9 cellular contexts compared by ENCODE assay signal in the genomic region with DNA sequence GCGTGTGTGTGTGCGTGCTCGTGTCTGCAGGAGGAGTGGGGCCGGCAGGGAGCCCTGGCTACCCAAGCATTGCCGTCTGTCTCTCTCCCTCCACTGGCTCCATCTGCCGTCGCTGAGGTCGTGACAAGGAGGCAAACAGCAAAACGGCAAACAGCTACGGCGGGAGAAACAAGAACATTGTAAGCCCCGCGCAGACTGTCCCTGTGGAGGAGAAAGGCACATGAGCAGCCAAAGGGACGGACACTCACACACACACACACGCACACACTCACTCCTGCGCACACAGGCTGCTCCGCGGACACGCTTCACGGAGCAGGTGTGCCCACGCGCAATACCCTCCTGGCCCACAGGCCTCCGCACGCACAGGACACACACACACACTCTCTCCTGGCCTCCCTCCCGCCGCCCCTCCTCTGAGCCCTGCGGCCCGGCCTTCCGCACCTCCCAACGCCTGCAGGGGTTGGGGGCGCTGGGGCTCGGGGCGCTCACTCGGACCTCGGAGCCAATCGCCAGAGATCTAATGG. TPM values are rescaled to one million over a fixed set of nuclear protein-coding genes. Genes with fewer than 3 reads are reported as not detected.
DNase-seq lines count a peak whose midpoint lies in the region; ATAC-seq and TF ChIP-seq lines count a peak whose summit lies in the region.
"Had no signal": no experiment of that assay in that cellular context is flagged by ENCODE, and none has a peak within 500 bp of the region (broad histone marks: within the 10 kb centered on the region; RNA-seq: fewer than 3 reads in every experiment).

No MANE protein-coding gene starts in this region.

- no peak overlapping the region for H3K27ac Mint-ChIP-seq in endothelial cell (ENCODE audit: unreplicated experiment)

- H3K4me3 Mint-ChIP-seq in endothelial cell (ENCODE audit: unreplicated experiment) = no peak overlapping the region
- H3K4me3 Mint-ChIP-seq: neural crest cell had no signal

- no peaks in the 10 kb centered on the region for H3K9me3 Mint-ChIP-seq in endothelial cell (ENCODE audit: unreplicated experiment)
- H3K9me3 Mint-ChIP-seq: neural crest cell had no signal

- H3K27ac ChIP-seq in heart left ventricle (peak overlapping the region in 8 of 12 donors; percentile 3 to 73 (median 57)), gastrocnemius medialis (no peak overlapping the region)

- ATAC-seq in HG02642 (IDR thresholded peaks at IDR 0.05; ENCODE audit: poor library complexity, unreplicated experiment) = peak; percentile 28
- peak in 3 of 4 donors; percentile 19 to 23 (median 22) for ATAC-seq in heart left ventricle
- no peak for ATAC-seq in gastrocnemius medialis
- no peak for ATAC-seq in GM21447 (IDR thresholded peaks at IDR 0.05; ENCODE audit: unreplicated experiment)

- intact Hi-C loops in heart left ventricle (cut with DNase I) (loop anchor here in 2 of 10 donors (10.0 kb wide), 2 partner anchors 444 to 454 kb away; no protein-coding TSS in a partner anchor), gastrocnemius medialis (cut with DNase I; ENCODE audit: low total_unique reads) (no loop called here)

- H3K9me3 ChIP-seq in heart left ventricle = no peaks in the 10 kb centered on the region
- H3K9me3 ChIP-seq in gastrocnemius medialis = no peaks in the 10 kb centered on the region

- TF ChIP-seq POLR2A in GM10847 (IDR thresholded peaks at IDR 0.05; ENCODE audit: extremely low read depth, insufficient read length) (peak; percentile 15), heart left ventricle (IDR thresholded peaks at IDR 0.05) (no peak), gastrocnemius medialis (IDR thresholded peaks at IDR 0.05) (no peak)

- H3K4me1 ChIP-seq in heart left ventricle = peaks cover 0 to 33% (median 18%) of the 10 kb centered on the region in 12 donors
- H3K4me1 ChIP-seq in gastrocnemius medialis = peaks cover 0 to 14% of the 10 kb centered on the region in 2 donors

- peaks cover 7% of the 10 kb centered on the region for H3K36me3 Mint-ChIP-seq in endothelial cell (ENCODE audit: low read depth, unreplicated experiment)

- TF ChIP-seq CTCF in WI38 (IDR thresholded peaks at IDR 0.05; ENCODE audit: low read depth, low read length) (no peak), heart left ventricle (IDR thresholded peaks at IDR 0.05) (no peak), gastrocnemius medialis (IDR thresholded peaks at IDR 0.05 in 4 of 5, conservative IDR thresholded peaks at IDR 0.05 in 1 of 5) (no peak), endothelial cell (IDR thresholded peaks at IDR 0.05; ENCODE audit: unreplicated experiment) (no peak)

- peaks cover 0 to 73% (median 14%) of the 10 kb centered on the region in 9 donors for H3K27me3 ChIP-seq in heart left ventricle
- H3K27me3 ChIP-seq in gastrocnemius medialis = peaks cover 17 to 53% (median 45%) of the 10 kb centered on the region in 3 donors

- DNase-seq in heart left ventricle = peak in 3 of 5 donors; percentile 31 to 52 (median 44)
- no peak for DNase-seq in gastrocnemius medialis
- DNase-seq in GM19238 (ENCODE audit: insufficient read length, low spot score) = no peak
- no peak for DNase-seq in endothelial cell (ENCODE audit: low spot score)

- WGBS in heart left ventricle, 4 donors = 3 to 9% (median 4%) methylated on average over 22 to 36 of the region's 36 CpGs

- no peaks in the 10 kb centered on the region for H3K36me3 ChIP-seq in heart left ventricle
- H3K36me3 ChIP-seq in gastrocnemius medialis = no peaks in the 10 kb centered on the region

- H3K4me3 ChIP-seq in WI38 (ENCODE audit: low read depth, low read length) (peak overlapping the region; percentile 38), heart left ventricle (peak overlapping the region; percentile 48 to 72 (median 62)), gastrocnemius medialis (peak overlapping the region; percentile 51 to 67 (median 62))

- in situ Hi-C loops in gastrocnemius medialis (cut with MboI; ENCODE audit: low sequenced_read_pairs in 4 of 4) = no loop called here

- peaks cover 3% of the 10 kb centered on the region for H3K4me1 Mint-ChIP-seq in endothelial cell (ENCODE audit: unreplicated experiment)

- H3K27me3 Mint-ChIP-seq in endothelial cell (ENCODE audit: unreplicated experiment) = peaks cover 15% of the 10 kb centered on the region

RNA-seq across cellular contexts. Expression of a gene that starts 0.9 kb away (rescaled TPM):
- total RNA-seq in heart left ventricle = 1 to 10 TPM in 7 of 9 donors, under 1 TPM in 1, not detected in 1; 0.68 to 4.4 (median 2.3) TPM
- 1 to 10 TPM in 1 of 2 donors, under 1 TPM in 1; 0.24 to 2.5 TPM for polyA plus RNA-seq in heart left ventricle
- total RNA-seq in gastrocnemius medialis = not detected
- total RNA-seq in endothelial cell (ENCODE audit: unreplicated experiment) = 1.4 TPM

RNA-seq across cellular contexts. Expression of a gene that starts 23.6 kb away (rescaled TPM):
- 100 to 1,000 TPM; 183 to 352 (median 205) TPM for total RNA-seq in heart left ventricle
- polyA plus RNA-seq in heart left ventricle = 100 to 1,000 TPM in 1 of 2 donors, 10 to 100 TPM in 1; 86.7 to 178 TPM
- total RNA-seq in gastrocnemius medialis = 100 to 1,000 TPM; 158 to 385 (median 239) TPM
- total RNA-seq in endothelial cell (ENCODE audit: unreplicated experiment) = 144 TPM

Comparison
In these comparisons a context has a peak if more than half of its experiments do, and no peak if none do; other contexts are left out.
1. ATAC-seq: peak in HG02642 (single experiment) and heart left ventricle (3 of 4); none in gastrocnemius medialis (0 of 2) and GM21447 (single experiment).
2. DNase-seq: peak in heart left ventricle (3 of 5); none in gastrocnemius medialis (0 of 2), GM19238 (single experiment) and endothelial cell (single experiment).
3. H3K27ac ChIP-seq: peak in heart left ventricle (8 of 12); none in gastrocnemius medialis (0 of 4).
4. Peak in every context shown above with its lines, with median percentiles within 50 percentile points of each other: H3K4me3 ChIP-seq.